Comparison of ENCODE assay signal across 1 cellular context in the genomic region with DNA sequence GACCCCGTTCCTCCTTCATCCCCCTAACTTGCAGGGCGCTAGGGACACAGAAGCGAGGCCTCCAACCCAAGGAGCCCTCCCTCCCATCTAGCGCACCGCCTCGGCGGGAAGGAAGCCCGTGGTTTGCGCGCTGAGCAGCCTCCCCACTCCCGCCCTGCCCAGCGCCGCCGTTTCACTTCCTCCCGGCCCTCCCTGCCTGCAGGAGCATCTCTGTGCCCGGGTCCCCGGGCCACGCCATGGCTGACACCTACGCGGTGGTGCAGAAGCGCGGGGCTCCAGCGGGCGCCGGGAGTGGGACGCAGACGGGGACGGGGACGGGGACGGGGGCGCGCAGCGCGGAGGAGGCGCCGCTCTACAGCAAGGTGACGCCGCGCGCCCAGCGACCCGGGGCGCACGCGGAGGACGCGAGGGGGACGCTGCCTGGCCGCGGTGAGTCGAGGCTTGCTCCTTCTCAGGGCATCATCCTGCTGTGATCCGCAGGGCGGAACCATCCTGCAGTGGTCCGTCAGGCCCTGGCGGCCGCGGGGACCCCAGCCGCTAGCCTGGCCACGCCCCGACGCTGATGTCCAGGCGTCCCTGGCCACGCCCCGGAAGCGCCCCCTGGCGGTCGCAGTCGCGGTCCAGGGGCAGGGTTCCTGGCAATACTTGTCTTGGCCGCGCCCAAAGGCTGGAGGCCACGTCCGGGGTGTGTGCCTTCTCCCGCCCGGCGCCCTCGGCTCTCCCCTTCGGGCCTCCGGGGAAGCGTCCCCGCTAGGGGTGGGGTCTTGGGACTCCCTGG.
TF ChIP-seq lines count a peak whose summit lies in the region.

No MANE protein-coding gene starts in this region.

TF ChIP-seq in K562, 482 proteins besides CTCF, POLR2A, EP300 and RAD21 (continued from another document):
- TF ChIP-seq, protein P1, sequence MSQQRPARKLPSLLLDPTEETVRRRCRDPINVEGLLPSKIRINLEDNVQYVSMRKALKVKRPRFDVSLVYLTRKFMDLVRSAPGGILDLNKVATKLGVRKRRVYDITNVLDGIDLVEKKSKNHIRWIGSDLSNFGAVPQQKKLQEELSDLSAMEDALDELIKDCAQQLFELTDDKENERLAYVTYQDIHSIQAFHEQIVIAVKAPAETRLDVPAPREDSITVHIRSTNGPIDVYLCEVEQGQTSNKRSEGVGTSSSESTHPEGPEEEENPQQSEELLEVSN (IDR thresholded peaks at IDR 0.05; ENCODE audit: borderline replicate concordance in 1 of 2, extremely low read depth in 1 of 2, insufficient read depth in 1 of 2, insufficient read length in 1 of 2, low read depth in 1 of 2, low read length in 1 of 2, poor library complexity in 1 of 2, severe bottlenecking in 1 of 2): peak; percentile 81 to 92
- TF ChIP-seq, protein P2, sequence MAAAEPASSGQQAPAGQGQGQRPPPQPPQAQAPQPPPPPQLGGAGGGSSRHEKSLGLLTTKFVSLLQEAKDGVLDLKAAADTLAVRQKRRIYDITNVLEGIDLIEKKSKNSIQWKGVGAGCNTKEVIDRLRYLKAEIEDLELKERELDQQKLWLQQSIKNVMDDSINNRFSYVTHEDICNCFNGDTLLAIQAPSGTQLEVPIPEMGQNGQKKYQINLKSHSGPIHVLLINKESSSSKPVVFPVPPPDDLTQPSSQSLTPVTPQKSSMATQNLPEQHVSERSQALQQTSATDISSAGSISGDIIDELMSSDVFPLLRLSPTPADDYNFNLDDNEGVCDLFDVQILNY (CRISPR knock-in tag; IDR thresholded peaks at IDR 0.05): no peak
- peak; percentile 99 for TF ChIP-seq SP1 (CRISPR knock-in tag; IDR thresholded peaks at IDR 0.05)
- TF ChIP-seq ZBTB7A (IDR thresholded peaks at IDR 0.05; ENCODE audit: borderline replicate concordance, control insufficient read depth, low read depth, low read length): peak; percentile 74
- no peak for TF ChIP-seq FOXK1 (CRISPR knock-in tag; IDR thresholded peaks at IDR 0.05; ENCODE audit: borderline replicate concordance)
- TF ChIP-seq JUNB (CRISPR knock-in tag; conservative IDR thresholded peaks at IDR 0.05): no peak
- TF ChIP-seq KLF6 (CRISPR knock-in tag; IDR thresholded peaks at IDR 0.05; ENCODE audit: borderline replicate concordance): peak; percentile 94
- TF ChIP-seq, protein P3, sequence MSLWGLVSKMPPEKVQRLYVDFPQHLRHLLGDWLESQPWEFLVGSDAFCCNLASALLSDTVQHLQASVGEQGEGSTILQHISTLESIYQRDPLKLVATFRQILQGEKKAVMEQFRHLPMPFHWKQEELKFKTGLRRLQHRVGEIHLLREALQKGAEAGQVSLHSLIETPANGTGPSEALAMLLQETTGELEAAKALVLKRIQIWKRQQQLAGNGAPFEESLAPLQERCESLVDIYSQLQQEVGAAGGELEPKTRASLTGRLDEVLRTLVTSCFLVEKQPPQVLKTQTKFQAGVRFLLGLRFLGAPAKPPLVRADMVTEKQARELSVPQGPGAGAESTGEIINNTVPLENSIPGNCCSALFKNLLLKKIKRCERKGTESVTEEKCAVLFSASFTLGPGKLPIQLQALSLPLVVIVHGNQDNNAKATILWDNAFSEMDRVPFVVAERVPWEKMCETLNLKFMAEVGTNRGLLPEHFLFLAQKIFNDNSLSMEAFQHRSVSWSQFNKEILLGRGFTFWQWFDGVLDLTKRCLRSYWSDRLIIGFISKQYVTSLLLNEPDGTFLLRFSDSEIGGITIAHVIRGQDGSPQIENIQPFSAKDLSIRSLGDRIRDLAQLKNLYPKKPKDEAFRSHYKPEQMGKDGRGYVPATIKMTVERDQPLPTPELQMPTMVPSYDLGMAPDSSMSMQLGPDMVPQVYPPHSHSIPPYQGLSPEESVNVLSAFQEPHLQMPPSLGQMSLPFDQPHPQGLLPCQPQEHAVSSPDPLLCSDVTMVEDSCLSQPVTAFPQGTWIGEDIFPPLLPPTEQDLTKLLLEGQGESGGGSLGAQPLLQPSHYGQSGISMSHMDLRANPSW (CRISPR knock-in tag; IDR thresholded peaks at IDR 0.05): no peak; the same call in 1 of the 2 replicates
- TF ChIP-seq NEUROD1 (IDR thresholded peaks at IDR 0.05; ENCODE audit: borderline replicate concordance, low read depth, low read length, partially characterized antibody): peak; percentile 55
- no peak for TF ChIP-seq SRSF1 (IDR thresholded peaks at IDR 0.05; ENCODE audit: low read depth, low read length)
- TF ChIP-seq, protein P4, sequence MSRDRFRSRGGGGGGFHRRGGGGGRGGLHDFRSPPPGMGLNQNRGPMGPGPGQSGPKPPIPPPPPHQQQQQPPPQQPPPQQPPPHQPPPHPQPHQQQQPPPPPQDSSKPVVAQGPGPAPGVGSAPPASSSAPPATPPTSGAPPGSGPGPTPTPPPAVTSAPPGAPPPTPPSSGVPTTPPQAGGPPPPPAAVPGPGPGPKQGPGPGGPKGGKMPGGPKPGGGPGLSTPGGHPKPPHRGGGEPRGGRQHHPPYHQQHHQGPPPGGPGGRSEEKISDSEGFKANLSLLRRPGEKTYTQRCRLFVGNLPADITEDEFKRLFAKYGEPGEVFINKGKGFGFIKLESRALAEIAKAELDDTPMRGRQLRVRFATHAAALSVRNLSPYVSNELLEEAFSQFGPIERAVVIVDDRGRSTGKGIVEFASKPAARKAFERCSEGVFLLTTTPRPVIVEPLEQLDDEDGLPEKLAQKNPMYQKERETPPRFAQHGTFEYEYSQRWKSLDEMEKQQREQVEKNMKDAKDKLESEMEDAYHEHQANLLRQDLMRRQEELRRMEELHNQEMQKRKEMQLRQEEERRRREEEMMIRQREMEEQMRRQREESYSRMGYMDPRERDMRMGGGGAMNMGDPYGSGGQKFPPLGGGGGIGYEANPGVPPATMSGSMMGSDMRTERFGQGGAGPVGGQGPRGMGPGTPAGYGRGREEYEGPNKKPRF (IDR thresholded peaks at IDR 0.05; ENCODE audit: low read depth, low read length): no peak
- no peak for TF ChIP-seq HSF4 (CRISPR knock-in tag; IDR thresholded peaks at IDR 0.05; ENCODE audit: borderline replicate concordance)
- no peak for TF ChIP-seq SMAD3 (CRISPR knock-in tag; conservative IDR thresholded peaks at IDR 0.05)
- no peak for TF ChIP-seq POLR3G (IDR thresholded peaks at IDR 0.05; ENCODE audit: extremely low read depth, insufficient read length, insufficient replicate concordance)
- TF ChIP-seq KDM4B (IDR thresholded peaks at IDR 0.05; ENCODE audit: borderline replicate concordance in 2 of 2, low read depth in 1 of 2): 0 out of 4 replicates have a peak, but pooled peaks of 1 of the 2 experiments have one; percentile 66
- TF ChIP-seq NCOR1 (IDR thresholded peaks at IDR 0.05): peak; percentile 50; the same call in 1 of the 2 replicates
- TF ChIP-seq CSDE1 (IDR thresholded peaks at IDR 0.05): no peak
- TF ChIP-seq ZNF316 (IDR thresholded peaks at IDR 0.05): no peak
- TF ChIP-seq TCF3 (CRISPR knock-in tag; IDR thresholded peaks at IDR 0.05): peak; percentile 34
- no peak for TF ChIP-seq TAL1 (IDR thresholded peaks at IDR 0.05)
- TF ChIP-seq NR4A1 (CRISPR knock-in tag; IDR thresholded peaks at IDR 0.05): no peak
- TF ChIP-seq NR4A1 (tag; IDR thresholded peaks at IDR 0.05): no peak
- TF ChIP-seq ZNF785 (CRISPR knock-in tag; IDR thresholded peaks at IDR 0.05): no peak
- TF ChIP-seq, protein P5, sequence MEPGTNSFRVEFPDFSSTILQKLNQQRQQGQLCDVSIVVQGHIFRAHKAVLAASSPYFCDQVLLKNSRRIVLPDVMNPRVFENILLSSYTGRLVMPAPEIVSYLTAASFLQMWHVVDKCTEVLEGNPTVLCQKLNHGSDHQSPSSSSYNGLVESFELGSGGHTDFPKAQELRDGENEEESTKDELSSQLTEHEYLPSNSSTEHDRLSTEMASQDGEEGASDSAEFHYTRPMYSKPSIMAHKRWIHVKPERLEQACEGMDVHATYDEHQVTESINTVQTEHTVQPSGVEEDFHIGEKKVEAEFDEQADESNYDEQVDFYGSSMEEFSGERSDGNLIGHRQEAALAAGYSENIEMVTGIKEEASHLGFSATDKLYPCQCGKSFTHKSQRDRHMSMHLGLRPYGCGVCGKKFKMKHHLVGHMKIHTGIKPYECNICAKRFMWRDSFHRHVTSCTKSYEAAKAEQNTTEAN (CRISPR knock-in tag; IDR thresholded peaks at IDR 0.05): no peak
- no peak for TF ChIP-seq ZNF174 (CRISPR knock-in tag; IDR thresholded peaks at IDR 0.05)
